ENCODE assay signal across 8 cellular contexts in genomic region chr2:237421542-237422047, GRCh38. TPM values are rescaled to one million over a fixed set of nuclear protein-coding genes. Genes with fewer than 3 reads are reported as not detected.
A peak's percentile ranks its signal among the peaks of the same experiment; 100 is the strongest.
DNase-seq lines count a peak whose midpoint lies in the region; ATAC-seq and TF ChIP-seq lines count a peak whose summit lies in the region.

No MANE protein-coding gene starts in this region.

- TF ChIP-seq CTCF in CD14-positive monocyte (IDR thresholded peaks at IDR 0.05) (peak; percentile 79), HFFc6 (IDR thresholded peaks at IDR 0.05) (peak; percentile 94)

- H3K27ac Mint-ChIP-seq in CD14-positive monocyte (no peak overlapping the region), HFFc6 (peak overlapping the region; percentile 98)

- ATAC-seq in esophagus mucosa (peak; percentile 61), HG03097 (IDR thresholded peaks at IDR 0.05; ENCODE audit: low FRiP score, unreplicated experiment) (no peak)

- intact Hi-C loops in CD14-positive monocyte (cut with micrococcal nuclease), result loop anchor here (5.0 kb wide), 3 partner anchors 51 to 151 kb away; no protein-coding TSS in a partner anchor

- H3K9me3 ChIP-seq in NT2/D1 (ENCODE audit: insufficient read depth, low read length), result no peaks in the 10 kb centered on the region
- H3K9me3 ChIP-seq in muscle layer of colon (ENCODE audit: low read length), result no peaks in the 10 kb centered on the region

- H3K4me3 Mint-ChIP-seq in CD14-positive monocyte (peak overlapping the region in 1 of 2 donors; percentile 50), HFFc6 (peak overlapping the region; percentile 84)

- H3K27ac ChIP-seq in muscle layer of colon (ENCODE audit: low read depth, low read length), result peak overlapping the region; percentile 35

- no peaks in the 10 kb centered on the region for H3K4me1 ChIP-seq in NT2/D1 (ENCODE audit: insufficient read depth, insufficient read length)
- H3K4me1 ChIP-seq in muscle layer of colon (ENCODE audit: insufficient read depth, low read length), result peaks cover 20% of the 10 kb centered on the region

- H3K27me3 Mint-ChIP-seq in CD14-positive monocyte (ENCODE audit: low read depth in 3 of 3), result peaks cover 9 to 26% (median 15%) of the 10 kb centered on the region in 3 donors
- no peaks in the 10 kb centered on the region; the same call in none of the 2 replicates for H3K27me3 Mint-ChIP-seq in HFFc6 (ENCODE audit: insufficient read depth)

- DNase-seq in CD14-positive monocyte (ENCODE audit: low spot score) (no peak), HFFc6 (peak; percentile 78), NT2/D1 (ENCODE audit: low read depth, low spot score) (peak; percentile 82)
- DNase-seq in activated CD8-positive, alpha-beta memory T cell treated with anti-CD3 and anti-CD28 coated beads, Interleukin-2, amount 50 U/mL, for 48 hours, result peak; percentile 92
- peak; percentile 91 for DNase-seq in stimulated activated CD8-positive, alpha-beta memory T cell treated with anti-CD3 and anti-CD28 coated beads, Interleukin-4, amount 100 ng/mL, for 48 hours

- H3K4me1 Mint-ChIP-seq in CD14-positive monocyte (peaks cover 5% of the 10 kb centered on the region), HFFc6 (ENCODE audit: low read depth) (peaks cover 46% of the 10 kb centered on the region)

- peaks cover 0 to 2% (median 0%) of the 10 kb centered on the region in 7 donors for H3K9me3 Mint-ChIP-seq in CD14-positive monocyte
- H3K9me3 Mint-ChIP-seq in HFFc6, result no peaks in the 10 kb centered on the region

- no peaks in the 10 kb centered on the region for H3K36me3 Mint-ChIP-seq in CD14-positive monocyte
- H3K36me3 Mint-ChIP-seq in HFFc6 (ENCODE audit: low read depth), result peaks cover 5% of the 10 kb centered on the region; the same call in 1 of the 2 replicates

- H3K36me3 ChIP-seq in NT2/D1 (ENCODE audit: insufficient read depth, insufficient read length, low read length) (no peaks in the 10 kb centered on the region), muscle layer of colon (ENCODE audit: insufficient read depth, low read length) (no peaks in the 10 kb centered on the region)

- no peaks in the 10 kb centered on the region for H3K27me3 ChIP-seq in NT2/D1 (ENCODE audit: insufficient read depth, insufficient read length)
- H3K27me3 ChIP-seq in muscle layer of colon (ENCODE audit: control insufficient read depth in 1 of 2, insufficient read depth in 2 of 2, low read length in 2 of 2), result no peaks in the 10 kb centered on the region

- H3K9ac ChIP-seq in NT2/D1 (ENCODE audit: insufficient read length, low read depth), result peak overlapping the region; percentile 25
- H3K9ac ChIP-seq in muscle layer of colon (ENCODE audit: low read length), result no peak overlapping the region

- H3K4me3 ChIP-seq in NT2/D1 (ENCODE audit: insufficient read length, low read depth) (no peak overlapping the region), muscle layer of colon (ENCODE audit: low read depth in 1 of 2, low read length in 2 of 2) (peak overlapping the region; percentile 15 to 49)

RNA-seq across cellular contexts. Expression of gene COL6A3, which starts 7.6 kb away (rescaled TPM):
- polyA plus RNA-seq in CD14-positive monocyte, result not detected
- total RNA-seq in HFFc6 (2021; fragmentation: NEBNext Ultra II Directional; extraction: Animal tissue kit (Norgen Biotek cat#: 25700)), result 100 to 1,000 TPM; 409 to 759 (median 458) TPM
- 23.0 TPM for total RNA-seq in esophagus mucosa

Comparison
In these comparisons a context has a peak if more than half of its experiments do, and no peak if none do; other contexts are left out.
1. RNA of gene COL6A3, which starts 7.6 kb away (total RNA-seq): 409 to 759 TPM in HFFc6; 23.0 TPM in esophagus mucosa (single experiment); every median in the first group is over 10 times any median in the second.